ENCODE assay signal across 18 cellular contexts in the genomic region with DNA sequence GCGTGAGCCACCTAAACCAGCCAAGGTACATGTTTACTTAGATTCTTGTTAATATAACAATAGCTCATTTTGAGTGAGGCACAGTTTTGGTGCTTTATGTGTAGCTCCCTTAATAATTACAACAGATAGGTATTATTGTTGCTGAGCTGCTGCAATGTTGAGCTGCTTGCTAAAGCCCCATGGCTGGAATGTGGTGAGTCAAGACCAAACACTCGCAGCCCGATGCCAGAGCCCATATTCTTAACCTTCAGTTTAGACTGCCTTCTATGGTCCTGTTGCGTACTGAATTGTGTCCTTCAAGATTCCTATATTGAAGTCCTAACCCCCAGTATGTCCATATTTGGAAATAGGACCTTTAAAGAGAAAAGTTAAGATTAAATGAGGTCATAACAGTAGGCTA.
DNase-seq lines count a peak whose midpoint lies in the region; ATAC-seq and TF ChIP-seq lines count a peak whose summit lies in the region.
"Had no signal": no experiment of that assay in that cellular context is flagged by ENCODE, and none has a peak within 500 bp of the region (broad histone marks: within the 10 kb centered on the region; RNA-seq: fewer than 3 reads in every experiment).

No MANE protein-coding gene starts in this region.

- in situ Hi-C loops in brain microvascular endothelial cell (cut with HindIII; ENCODE audit: low pct_ligation_motif_present, low sequenced_read_pairs) = no loop called here

- H3K36me3 ChIP-seq in brain microvascular endothelial cell (replicated peaks) = no peaks in the 10 kb centered on the region
- H3K36me3 ChIP-seq in lower lobe of right lung = no peaks in the 10 kb centered on the region

- H3K27me3 ChIP-seq in brain microvascular endothelial cell (replicated peaks) (no peaks in the 10 kb centered on the region), lower lobe of right lung (ENCODE audit: low read depth) (no peaks in the 10 kb centered on the region)

- no peaks in the 10 kb centered on the region for H3K4me1 ChIP-seq in lower lobe of right lung
- H3K4me1 ChIP-seq: A549, Caco-2 had no signal

- H3K9me3 ChIP-seq in lower lobe of right lung = peaks cover 9% of the 10 kb centered on the region
- H3K9me3 ChIP-seq: A549 had no signal

- DNase-seq in amniotic epithelial cell (ENCODE audit: low read depth) (peak; percentile 60), brain microvascular endothelial cell (peak; percentile 49), islet precursor cell (peak; percentile 67), retinal pigment epithelial cell (ENCODE audit: low read depth) (peak; percentile 22), lower lobe of right lung (no peak), SKM-1 (lab: John Stamatoyannopoulos, UW; ENCODE audit: unreplicated experiment) (no peak), OCI-M2 (lab: John Stamatoyannopoulos, UW; ENCODE audit: unreplicated experiment) (no peak)
- DNase-seq: AML-193; Caco-2; CD4-positive, alpha-beta T cell; GDM1; HCEC 1CT had no signal

- no peak overlapping the region for H3K4me3 ChIP-seq in brain microvascular endothelial cell (ENCODE audit: low read depth, low read length)
- H3K4me3 ChIP-seq in retinal pigment epithelial cell (ENCODE audit: low read length) = no peak overlapping the region
- no peak overlapping the region for H3K4me3 ChIP-seq in lower lobe of right lung
- H3K4me3 ChIP-seq: A549, GM23338 had no signal

- H3K27ac ChIP-seq in brain microvascular endothelial cell (no peak overlapping the region), lower lobe of right lung (no peak overlapping the region)
- H3K27ac ChIP-seq: 22Rv1, A549, C4-2B, HL-60 had no signal

- ATAC-seq in HG03196 (IDR thresholded peaks at IDR 0.05; ENCODE audit: unreplicated experiment) (no peak), lower lobe of right lung (no peak)
- ATAC-seq: A549, GM23338 had no signal

- no peak for TF ChIP-seq CTCF in brain microvascular endothelial cell (IDR thresholded peaks at IDR 0.05; ENCODE audit: low read depth, low read length, missing control alignments)
- TF ChIP-seq CTCF in retinal pigment epithelial cell (conservative IDR thresholded peaks at IDR 0.05; ENCODE audit: low read depth, low read length) = no peak
- no peak for TF ChIP-seq CTCF in lower lobe of right lung (IDR thresholded peaks at IDR 0.05)

- intact Hi-C loops in lower lobe of right lung (cut with DNase I) = no loop called here

Comparison
In these comparisons a context has a peak if more than half of its experiments do, and no peak if none do; other contexts are left out.
1. DNase-seq: peak in amniotic epithelial cell (single experiment), brain microvascular endothelial cell (single experiment), islet precursor cell (single experiment) and retinal pigment epithelial cell (single experiment); none in lower lobe of right lung (single experiment), SKM-1 (single experiment) and OCI-M2 (single experiment).